In genomic region chr7:149223746-149224145, GRCh38 we compare ENCODE assay signal across 6 cellular contexts.
"Had no signal": no experiment of that assay in that cellular context is flagged by ENCODE, and none has a peak within 500 bp of the region (broad histone marks: within the 10 kb centered on the region; RNA-seq: fewer than 3 reads in every experiment).

No MANE protein-coding gene starts in this region.

- DNase-seq: GM23248, GOT3, H9, HCEC 1CT, IMR-90 had no signal

- ATAC-seq: K562 had no signal

- H3K27ac Mint-ChIP-seq: H9 had no signal

- H3K4me3 ChIP-seq: GM23248, K562 had no signal

- H3K27ac ChIP-seq: GM23248 had no signal

- H3K9me3 Mint-ChIP-seq: H9 had no signal

- H3K4me3 Mint-ChIP-seq: H9 had no signal
